In the genomic region with DNA sequence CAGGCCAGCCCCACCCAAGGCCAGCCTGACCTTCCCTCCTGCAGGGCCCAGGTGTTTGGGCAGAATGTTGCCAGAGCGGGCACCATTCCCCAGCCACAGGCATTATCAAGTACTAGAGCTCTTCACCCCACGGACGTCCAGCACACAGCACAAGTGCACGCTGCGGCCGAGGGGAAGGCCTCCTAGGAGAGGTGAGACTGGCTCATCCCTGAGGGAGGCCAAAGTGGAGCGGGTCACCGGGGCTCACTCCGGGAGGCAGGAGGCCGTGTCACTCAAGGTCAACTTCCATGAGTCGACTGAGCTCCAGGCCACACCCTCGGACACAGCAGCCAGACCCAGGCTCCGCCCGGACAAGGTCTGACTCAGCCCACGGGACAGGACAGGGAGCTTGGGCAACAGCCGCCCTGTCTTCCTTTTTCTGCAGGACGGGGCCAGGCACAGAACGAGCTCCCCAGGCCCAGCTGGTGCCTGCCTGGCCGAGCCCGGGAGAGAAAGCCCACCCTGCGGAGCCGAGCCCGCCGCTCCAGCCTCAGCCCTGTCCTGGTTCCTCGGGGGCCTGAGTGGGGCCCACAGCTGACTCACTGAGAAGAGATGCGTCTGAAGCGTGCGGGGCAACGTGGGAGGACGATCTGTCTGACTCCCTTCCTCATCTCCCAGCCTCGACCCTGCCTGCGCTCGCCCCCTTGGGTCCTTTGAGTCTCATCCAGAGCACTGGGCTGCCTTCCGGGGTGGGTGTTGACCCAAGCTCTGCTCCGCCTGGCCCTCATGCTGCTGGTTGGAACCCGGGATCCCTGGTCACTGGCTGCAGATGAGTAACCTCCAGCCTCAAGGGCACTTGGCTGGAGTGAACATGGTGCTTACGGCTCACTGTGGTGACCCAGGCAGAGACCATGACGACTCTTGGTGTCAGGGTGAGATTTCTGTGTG, we compare ENCODE assay signal across 8 cellular contexts. TPM values are rescaled to one million over a fixed set of nuclear protein-coding genes. Genes with fewer than 3 reads are reported as not detected.
DNase-seq lines count a peak whose midpoint lies in the region; ATAC-seq and TF ChIP-seq lines count a peak whose summit lies in the region.

No MANE protein-coding gene starts in this region.

- H3K27me3 ChIP-seq in SJCRH30 (no peaks in the 10 kb centered on the region), psoas muscle (ENCODE audit: insufficient read depth in 3 of 3, low read length in 2 of 3) (no peaks in the 10 kb centered on the region)

- no peak overlapping the region for H3K27ac Mint-ChIP-seq in activated T-helper 1 cell treated with anti-CD3 and anti-CD28 coated beads, Interleukin-12 subunit alpha, Interleukin-12 subunit beta, Interleukin-2, Interleukin-4 antibody, amounts not matched to agents 30 ng/mL and 10 ng/mL and 1 ng/mL, durations not matched to agents 14 hours and 24 hours and 36 hours

- DNase-seq in EH (ENCODE audit: low read depth) = peak; percentile 87
- DNase-seq in SJCRH30 = peak; percentile 70 to 81
- DNase-seq in fibroblast of villous mesenchyme (ENCODE audit: low read depth) = peak; percentile 92
- peak; percentile 95 to 97 for DNase-seq in psoas muscle
- DNase-seq in activated T-helper 1 cell treated with anti-CD3 and anti-CD28 coated beads, Interleukin-12 subunit alpha, Interleukin-12 subunit beta, Interleukin-2, Interleukin-4 antibody, amounts not matched to agents 30 ng/mL and 10 ng/mL and 1 ng/mL, durations not matched to agents 14 hours and 24 hours and 36 hours (ENCODE audit: low spot score) = no peak
- DNase-seq in D341Med (ENCODE audit: low spot score) = no peak
- DNase-seq in COLO668 (lab: John Stamatoyannopoulos, UW; ENCODE audit: unreplicated experiment) = no peak

- TF ChIP-seq CTCF in fibroblast of villous mesenchyme (IDR thresholded peaks at IDR 0.05; ENCODE audit: insufficient read depth, low read depth, low read length) (no peak), psoas muscle (IDR thresholded peaks at IDR 0.05) (no peak)

- no peak overlapping the region for H3K4me3 Mint-ChIP-seq in activated T-helper 1 cell treated with anti-CD3 and anti-CD28 coated beads, Interleukin-12 subunit alpha, Interleukin-12 subunit beta, Interleukin-2, Interleukin-4 antibody, amounts not matched to agents 30 ng/mL and 10 ng/mL and 1 ng/mL, durations not matched to agents 14 hours and 24 hours and 36 hours

- H3K4me3 ChIP-seq in SJCRH30 (no peak overlapping the region), fibroblast of villous mesenchyme (ENCODE audit: low read depth, low read length) (peak overlapping the region; percentile 21), psoas muscle (peak overlapping the region; percentile 66)

- intact Hi-C loops in psoas muscle (cut with DNase I) = no loop called here
- intact Hi-C loops in activated T-helper 1 cell treated with anti-CD3 and anti-CD28 coated beads, Interleukin-12 subunit alpha, Interleukin-12 subunit beta, Interleukin-2, Interleukin-4 antibody, amounts not matched to agents 30 ng/mL and 10 ng/mL and 1 ng/mL, durations not matched to agents 14 hours and 24 hours and 36 hours (cut with micrococcal nuclease) = no loop called here

- H3K36me3 ChIP-seq in SJCRH30 (no peaks in the 10 kb centered on the region), psoas muscle (ENCODE audit: insufficient read depth in 1 of 2, low read depth in 1 of 2) (no peaks in the 10 kb centered on the region)

- no peaks in the 10 kb centered on the region for H3K36me3 Mint-ChIP-seq in activated T-helper 1 cell treated with anti-CD3 and anti-CD28 coated beads, Interleukin-12 subunit alpha, Interleukin-12 subunit beta, Interleukin-2, Interleukin-4 antibody, amounts not matched to agents 30 ng/mL and 10 ng/mL and 1 ng/mL, durations not matched to agents 14 hours and 24 hours and 36 hours (ENCODE audit: low read depth)

- ATAC-seq in psoas muscle (peak; percentile 90 to 93 (median 92)), HG03139 (IDR thresholded peaks at IDR 0.05; ENCODE audit: unreplicated experiment) (no peak)

- no peaks in the 10 kb centered on the region for H3K9me3 ChIP-seq in SJCRH30 (replicated peaks)
- H3K9me3 ChIP-seq in psoas muscle = no peaks in the 10 kb centered on the region

- no peaks in the 10 kb centered on the region for H3K9me3 Mint-ChIP-seq in activated T-helper 1 cell treated with anti-CD3 and anti-CD28 coated beads, Interleukin-12 subunit alpha, Interleukin-12 subunit beta, Interleukin-2, Interleukin-4 antibody, amounts not matched to agents 30 ng/mL and 10 ng/mL and 1 ng/mL, durations not matched to agents 14 hours and 24 hours and 36 hours

- peaks cover 14% of the 10 kb centered on the region for H3K27me3 Mint-ChIP-seq in activated T-helper 1 cell treated with anti-CD3 and anti-CD28 coated beads, Interleukin-12 subunit alpha, Interleukin-12 subunit beta, Interleukin-2, Interleukin-4 antibody, amounts not matched to agents 30 ng/mL and 10 ng/mL and 1 ng/mL, durations not matched to agents 14 hours and 24 hours and 36 hours (ENCODE audit: insufficient read depth)

- WGBS in psoas muscle, 3 donors = 27 to 41% (median 35%) methylated on average over 35 to 38 of the region's 38 CpGs

- H3K4me1 Mint-ChIP-seq in activated T-helper 1 cell treated with anti-CD3 and anti-CD28 coated beads, Interleukin-12 subunit alpha, Interleukin-12 subunit beta, Interleukin-2, Interleukin-4 antibody, amounts not matched to agents 30 ng/mL and 10 ng/mL and 1 ng/mL, durations not matched to agents 14 hours and 24 hours and 36 hours (ENCODE audit: low read depth) = no peaks in the 10 kb centered on the region

- H3K27ac ChIP-seq in SJCRH30 = peak overlapping the region; percentile 46
- peak overlapping the region; percentile 92 for H3K27ac ChIP-seq in psoas muscle

- H3K4me1 ChIP-seq in SJCRH30 (peaks cover 15% of the 10 kb centered on the region), psoas muscle (peaks cover 16% of the 10 kb centered on the region)

RNA-seq across cellular contexts. Expression of a gene that starts 1.6 kb away (rescaled TPM):
- 0.13 TPM in 1 of 2 replicates, not detected in the other for total RNA-seq in SJCRH30 (2014; rRNA removed; shearing (Covaris generic))
- total RNA-seq in fibroblast of villous mesenchyme (3.9 and 7.1 TPM in 2 replicates), psoas muscle (1 to 10 TPM; 1.7 to 3.1 (median 3.0) TPM)
- polyA plus RNA-seq in psoas muscle = 1 to 10 TPM; 1.6 to 3.7 (median 1.9) TPM
- total RNA-seq in activated T-helper 1 cell treated with anti-CD3 and anti-CD28 coated beads, Interleukin-12 subunit alpha, Interleukin-12 subunit beta, Interleukin-2, Interleukin-4 antibody, amounts not matched to agents 30 ng/mL and 10 ng/mL and 1 ng/mL, durations not matched to agents 14 hours and 24 hours and 36 hours = 0.81 and 0.88 TPM in 2 replicates

RNA-seq across cellular contexts. Expression of a gene that starts 13.0 kb away (rescaled TPM):
- total RNA-seq in SJCRH30 (2014; rRNA removed; shearing (Covaris generic)) = 3.2 and 3.4 TPM in 2 replicates
- 9.1 and 14.2 TPM in 2 replicates for total RNA-seq in fibroblast of villous mesenchyme
- 1 to 10 TPM; 3.3 to 7.2 (median 5.9) TPM for total RNA-seq in psoas muscle
- 10 to 100 TPM in 1 of 3 donors, 1 to 10 TPM in 2; 2.0 to 11.2 (median 5.4) TPM for polyA plus RNA-seq in psoas muscle
- total RNA-seq in activated T-helper 1 cell treated with anti-CD3 and anti-CD28 coated beads, Interleukin-12 subunit alpha, Interleukin-12 subunit beta, Interleukin-2, Interleukin-4 antibody, amounts not matched to agents 30 ng/mL and 10 ng/mL and 1 ng/mL, durations not matched to agents 14 hours and 24 hours and 36 hours = 29.7 and 35.0 TPM in 2 replicates

RNA-seq across cellular contexts. Expression of a gene that starts 13.2 kb away (rescaled TPM):
- 338 and 409 TPM in 2 replicates for total RNA-seq in SJCRH30 (2014; rRNA removed; shearing (Covaris generic))
- total RNA-seq in fibroblast of villous mesenchyme (72.5 and 106 TPM in 2 replicates), psoas muscle (100 to 1,000 TPM; 358 to 494 (median 466) TPM)
- polyA plus RNA-seq in psoas muscle = 100 to 1,000 TPM; 389 to 712 (median 679) TPM
- total RNA-seq in activated T-helper 1 cell treated with anti-CD3 and anti-CD28 coated beads, Interleukin-12 subunit alpha, Interleukin-12 subunit beta, Interleukin-2, Interleukin-4 antibody, amounts not matched to agents 30 ng/mL and 10 ng/mL and 1 ng/mL, durations not matched to agents 14 hours and 24 hours and 36 hours = 217 and 224 TPM in 2 replicates

RNA-seq across cellular contexts. Expression of a gene that starts 18.3 kb away (rescaled TPM):
- total RNA-seq in SJCRH30 (2014; rRNA removed; shearing (Covaris generic)) = 50.3 and 60.4 TPM in 2 replicates
- total RNA-seq in fibroblast of villous mesenchyme (36.7 and 40.6 TPM in 2 replicates), psoas muscle (10 to 100 TPM; 13.0 to 18.6 (median 15.3) TPM)
- 10 to 100 TPM; 10.9 to 19.2 (median 11.3) TPM for polyA plus RNA-seq in psoas muscle
- 30.4 and 31.0 TPM in 2 replicates for total RNA-seq in activated T-helper 1 cell treated with anti-CD3 and anti-CD28 coated beads, Interleukin-12 subunit alpha, Interleukin-12 subunit beta, Interleukin-2, Interleukin-4 antibody, amounts not matched to agents 30 ng/mL and 10 ng/mL and 1 ng/mL, durations not matched to agents 14 hours and 24 hours and 36 hours

Comparison
In these comparisons a context has a peak if more than half of its experiments do, and no peak if none do; other contexts are left out.
1. DNase-seq: peak in EH (single experiment), SJCRH30 (2 of 2), fibroblast of villous mesenchyme (single experiment) and psoas muscle (2 of 2); none in activated T-helper 1 cell treated with anti-CD3 and anti-CD28 coated beads, Interleukin-12 subunit alpha, Interleukin-12 subunit beta, Interleukin-2, Interleukin-4 antibody, amounts not matched to agents 30 ng/mL and 10 ng/mL and 1 ng/mL, durations not matched to agents 14 hours and 24 hours and 36 hours (single experiment), D341Med (single experiment) and COLO668 (single experiment).